Comparison of ENCODE assay signal across 28 cellular contexts in genomic region chr17:59178266-59178665, GRCh38. TPM values are rescaled to one million over a fixed set of nuclear protein-coding genes. Genes with fewer than 3 reads are reported as not detected.
A peak's percentile ranks its signal among the peaks of the same experiment; 100 is the strongest.
DNase-seq lines count a peak whose midpoint lies in the region; ATAC-seq, FAIRE-seq and TF ChIP-seq lines count a peak whose summit lies in the region.
"Had no signal": no experiment of that assay in that cellular context is flagged by ENCODE, and none has a peak within 500 bp of the region (broad histone marks: within the 10 kb centered on the region; RNA-seq: fewer than 3 reads in every experiment).

No MANE protein-coding gene starts in this region.

- peak overlapping the region; percentile 50 for H3K27ac Mint-ChIP-seq in neural progenitor cell

- H3K36me3 Mint-ChIP-seq in neural progenitor cell: peaks cover 36% of the 10 kb centered on the region
- H3K36me3 Mint-ChIP-seq: CD4-positive, alpha-beta memory T cell had no signal

- no peak for FAIRE-seq in GM19239 (lab: Jason Lieb, UNC)
- FAIRE-seq: A204.1, GM18507 had no signal

- H3K79me1 ChIP-seq in IMR-90 (ENCODE audit: low read depth in 1 of 2, low read length in 2 of 2): peaks cover 27 to 63% of the 10 kb centered on the region in 2 experiments

- H3K14ac ChIP-seq in IMR-90 (replicated peaks; ENCODE audit: low read depth, low read length): no peak overlapping the region

- H3K4me1 ChIP-seq in BLaER1 (peaks cover 23% of the 10 kb centered on the region), IMR-90 (ENCODE audit: control insufficient read depth, insufficient read depth, low read length) (no peaks in the 10 kb centered on the region), neural progenitor cell (no peaks in the 10 kb centered on the region)
- H3K4me1 ChIP-seq: SJCRH30 had no signal

- peak overlapping the region; percentile 13; the same call in 1 of the 2 replicates for H3K9ac ChIP-seq in BLaER1
- H3K9ac ChIP-seq in IMR-90 (ENCODE audit: low read depth, low read length): no peak overlapping the region
- H3K9ac ChIP-seq in neural progenitor cell: no peak overlapping the region

- intact Hi-C loops in IMR-90 (cut with micrococcal nuclease): no loop called here

- peaks cover 5% of the 10 kb centered on the region; the same call in 1 of the 2 replicates for H3K9me1 ChIP-seq in IMR-90 (ENCODE audit: insufficient read depth, low read length)

- no peaks in the 10 kb centered on the region for H3F3A ChIP-seq in neural progenitor cell (ENCODE audit: low read depth)

- dilution Hi-C loops in IMR-90 (cut with HindIII; ENCODE audit: low sequenced_read_pairs, unreplicated experiment): no loop called here

- WGBS in IMR-90 (ENCODE audit: extremely low coverage in 2 of 2, insufficient read length in 1 of 2), 2 experiments: 80% methylated on average over 1 of the region's 5 CpGs; no CpG with 5 or more reads in 1 of the 2 experiments

- no peak overlapping the region for H2BK5ac ChIP-seq in IMR-90 (ENCODE audit: low read depth, low read length, poor library complexity, severe bottlenecking)

- H3K27me3 ChIP-seq in BLaER1 (no peaks in the 10 kb centered on the region), IMR-90 (ENCODE audit: control insufficient read depth, insufficient read depth, low read length) (no peaks in the 10 kb centered on the region), kidney epithelial cell (ENCODE audit: control insufficient read depth, insufficient read depth, low read length) (no peaks in the 10 kb centered on the region), neural progenitor cell (no peaks in the 10 kb centered on the region)
- H3K27me3 ChIP-seq: SJCRH30 had no signal

- in situ Hi-C loops in IMR-90 (cut with MboI; ENCODE audit: low sequenced_read_pairs): no loop called here

- no peak overlapping the region for H2BK120ac ChIP-seq in IMR-90 (ENCODE audit: low read depth, low read length)

- no peak for TF ChIP-seq CTCF in IMR-90 (conservative IDR thresholded peaks at IDR 0.05; ENCODE audit: low read depth, low read length)
- peak; percentile 4 for TF ChIP-seq CTCF in kidney epithelial cell (IDR thresholded peaks at IDR 0.05; ENCODE audit: insufficient read depth, low read length, poor library complexity, severe bottlenecking)
- TF ChIP-seq CTCF in neural progenitor cell (IDR thresholded peaks at IDR 0.05): no peak

- POLR2A ChIA-PET in IMR-90 (lab: Charles Lee; ENCODE audit: unreplicated experiment): no interaction called here

- 0 out of 2 replicates have a peak overlapping the region, but pooled peaks have one; percentile 5 for H3K27ac ChIP-seq in BLaER1
- H3K27ac ChIP-seq in IMR-90 (ENCODE audit: insufficient read depth, low read length): no peak overlapping the region
- no peak overlapping the region for H3K27ac ChIP-seq in neural progenitor cell
- H3K27ac ChIP-seq: SJCRH30 had no signal

- peaks cover 8% of the 10 kb centered on the region; the same call in 1 of the 2 replicates for H4K20me1 ChIP-seq in BLaER1
- H4K20me1 ChIP-seq in IMR-90 (ENCODE audit: insufficient read depth, low read length): no peaks in the 10 kb centered on the region
- H4K20me1 ChIP-seq in neural progenitor cell (ENCODE audit: low read depth): no peaks in the 10 kb centered on the region

- H3K56ac ChIP-seq in IMR-90 (ENCODE audit: extremely low read depth, insufficient read depth, low read length): no peak overlapping the region

- TF ChIP-seq POLR2A in IMR-90 (IDR thresholded peaks at IDR 0.05; ENCODE audit: low read depth, low read length): no peak

- DNase-seq in IMR-90 (no peak), kidney epithelial cell (ENCODE audit: low read depth) (no peak), neural progenitor cell (ENCODE audit: low spot score) (no peak), GM19239 (ENCODE audit: insufficient read length, low spot score) (no peak)
- DNase-seq: C1 segment of cervical spinal cord; CD4-positive, alpha-beta memory T cell; COR-L47; DMS53; GOT3; Karpas-422; NCI-H1092; NCI-H1417 treated with DMSO at 0.1 percent for 48 hours; NCI-H187; NCI-H2081 treated with DMSO at 0.1 percent for 48 hours; NCI-H446; NCI-H524 treated with DMSO at 0.1 percent for 48 hours; NCI-H774; NK-92 treated with Interleukin-12 subunit alpha and Interleukin-12 subunit beta, amount 100 ng/mL, for 24 hours; PC-3; SJCRH30 had no signal

- peaks cover 85% of the 10 kb centered on the region for H3K36me3 ChIP-seq in BLaER1
- H3K36me3 ChIP-seq in IMR-90 (ENCODE audit: control insufficient read depth, insufficient read depth, low read length): peaks cover 4% of the 10 kb centered on the region
- H3K36me3 ChIP-seq in kidney epithelial cell (ENCODE audit: control insufficient read depth, insufficient read depth, low read length): no peaks in the 10 kb centered on the region
- H3K36me3 ChIP-seq in neural progenitor cell: no peaks in the 10 kb centered on the region

- no peak overlapping the region for H4K5ac ChIP-seq in IMR-90 (ENCODE audit: low read depth, low read length)

- ATAC-seq in IMR-90 (ENCODE audit: low read depth): no peak
- no peak for ATAC-seq in HG03135 (IDR thresholded peaks at IDR 0.05; ENCODE audit: unreplicated experiment)
- ATAC-seq in GM18520 (IDR thresholded peaks at IDR 0.05; ENCODE audit: unreplicated experiment): no peak
- ATAC-seq: HCT116, PC-3, Right ventricle myocardium inferior had no signal

- TF ChIP-seq RAD21 in IMR-90 (IDR thresholded peaks at IDR 0.05; ENCODE audit: low read length): no peak

- H3K23ac ChIP-seq in IMR-90 (ENCODE audit: low read depth, low read length): no peak overlapping the region

- no peaks in the 10 kb centered on the region for H3K4me1 Mint-ChIP-seq in neural progenitor cell

- 0 out of 4 replicates have a peak overlapping the region, but pooled peaks of 1 of the 2 experiments have one; percentile 39 for H4K8ac ChIP-seq in IMR-90 (ENCODE audit: low read depth in 2 of 2, low read length in 2 of 2)

- H3K9me3 ChIP-seq in BLaER1: no peaks in the 10 kb centered on the region
- H3K9me3 ChIP-seq in IMR-90 (ENCODE audit: control insufficient read depth, insufficient read depth, low read length): no peaks in the 10 kb centered on the region
- H3K9me3 ChIP-seq in neural progenitor cell (ENCODE audit: low read depth): no peaks in the 10 kb centered on the region
- H3K9me3 ChIP-seq: SJCRH30 had no signal

- H4K91ac ChIP-seq in IMR-90 (ENCODE audit: insufficient read depth, low read depth, low read length): no peak overlapping the region

- no peak overlapping the region for H3K4ac ChIP-seq in IMR-90 (ENCODE audit: low read depth, low read length)

- no peak overlapping the region for H2AK5ac ChIP-seq in IMR-90 (ENCODE audit: low read depth, low read length)

- peak overlapping the region; percentile 32 for H2AFZ ChIP-seq in IMR-90 (replicated peaks; ENCODE audit: low read length, poor library complexity)
- H2AFZ ChIP-seq in neural progenitor cell (replicated peaks): no peak overlapping the region

- H3K27me3 Mint-ChIP-seq in neural progenitor cell (ENCODE audit: insufficient read depth, low read depth): peaks cover 4% of the 10 kb centered on the region
- H3K27me3 Mint-ChIP-seq: CD4-positive, alpha-beta memory T cell had no signal

- H3K4me3 ChIP-seq in BLaER1: no peak overlapping the region
- no peak overlapping the region for H3K4me3 ChIP-seq in IMR-90 (ENCODE audit: insufficient read depth, low read depth, low read length)
- no peak overlapping the region for H3K4me3 ChIP-seq in kidney epithelial cell (ENCODE audit: low read depth, low read length)
- no peak overlapping the region for H3K4me3 ChIP-seq in neural progenitor cell
- H3K4me3 ChIP-seq: SJCRH30 had no signal

- no peak overlapping the region for H2BK20ac ChIP-seq in IMR-90 (ENCODE audit: low read depth, low read length)

- BruUV-seq in IMR-90 (replicated peaks; lab: Mats Ljungman, UMichigan): no TSS peak

- no peak overlapping the region for H2AK9ac ChIP-seq in IMR-90 (replicated peaks; ENCODE audit: low read depth, low read length, poor library complexity)

- no peaks in the 10 kb centered on the region for H3K9me3 Mint-ChIP-seq in neural progenitor cell

- H3K79me2 ChIP-seq in neural progenitor cell (ENCODE audit: low read depth): peaks cover 26% of the 10 kb centered on the region

- H3K4me3 Mint-ChIP-seq in neural progenitor cell: no peak overlapping the region
- H3K4me3 Mint-ChIP-seq: CD4-positive, alpha-beta memory T cell had no signal

- CTCF ChIA-PET in IMR-90 (lab: Yijun Ruan, JAX): no interaction called here

- H2BK15ac ChIP-seq in IMR-90 (ENCODE audit: low read depth, low read length): no peak overlapping the region

- H3K4me2 ChIP-seq in BLaER1 (peak overlapping the region; percentile 49), IMR-90 (ENCODE audit: low read depth, low read length) (no peak overlapping the region), neural progenitor cell (no peak overlapping the region)

- no peak overlapping the region for H3K18ac ChIP-seq in IMR-90 (ENCODE audit: low read depth, low read length)

RNA-seq across cellular contexts. Expression of gene PRR11, which starts 22.7 kb away (rescaled TPM):
- total RNA-seq in IMR-90 (2012; rRNA removed): 8.6 and 19.7 TPM in 2 replicates
- polyA plus RNA-seq in IMR-90 (2012; rRNA removed): 24.0 and 25.6 TPM in 2 replicates
- polyA plus RNA-seq in IMR-90 (2012; cell fraction: cytosol; rRNA removed): 5.9 and 16.1 TPM in 2 replicates
- 1.4 and 4.2 TPM in 2 replicates for polyA plus RNA-seq in IMR-90 (2012; cell fraction: nucleus; rRNA removed; ENCODE audit: low replicate concordance)
- total RNA-seq in kidney epithelial cell: 7.4 and 8.1 TPM in 2 replicates
- 44.3 and 51.9 TPM in 2 replicates for total RNA-seq in neural progenitor cell (ENCODE audit: low replicate concordance)

RNA-seq across cellular contexts. Expression of gene SKA2, which starts 23.3 kb away (rescaled TPM):
- 38.7 and 78.6 TPM in 2 replicates for total RNA-seq in IMR-90 (2012; rRNA removed)
- polyA plus RNA-seq in IMR-90 (2012; rRNA removed): 21.3 and 30.4 TPM in 2 replicates
- 5.0 and 6.5 TPM in 2 replicates for polyA plus RNA-seq in IMR-90 (2012; cell fraction: cytosol; rRNA removed)
- polyA plus RNA-seq in IMR-90 (2012; cell fraction: nucleus; rRNA removed; ENCODE audit: low replicate concordance): 0.46 and 4.2 TPM in 2 replicates
- total RNA-seq in kidney epithelial cell: 25.7 and 42.8 TPM in 2 replicates
- 166 and 352 TPM in 2 replicates for total RNA-seq in neural progenitor cell (ENCODE audit: low replicate concordance)

RNA-seq across cellular contexts. Expression of gene SMG8, which starts 31.6 kb away (rescaled TPM):
- total RNA-seq in IMR-90 (2012; rRNA removed) (17.5 and 21.7 TPM in 2 replicates), kidney epithelial cell (19.6 and 24.0 TPM in 2 replicates), neural progenitor cell (ENCODE audit: low replicate concordance) (20.8 and 24.0 TPM in 2 replicates)
- polyA plus RNA-seq in IMR-90 (2012; rRNA removed): 8.4 and 10.2 TPM in 2 replicates
- 4.5 and 6.1 TPM in 2 replicates for polyA plus RNA-seq in IMR-90 (2012; cell fraction: cytosol; rRNA removed)
- polyA plus RNA-seq in IMR-90 (2012; cell fraction: nucleus; rRNA removed; ENCODE audit: low replicate concordance): 2.0 and 4.9 TPM in 2 replicates

RNA-seq across cellular contexts. Expression of gene GDPD1, which starts 42.0 kb away (rescaled TPM):
- total RNA-seq in IMR-90 (2012; rRNA removed): 0.72 and 1.1 TPM in 2 replicates
- 0.37 and 0.84 TPM in 2 replicates for polyA plus RNA-seq in IMR-90 (2012; rRNA removed)
- 0.23 and 0.27 TPM in 2 replicates for polyA plus RNA-seq in IMR-90 (2012; cell fraction: cytosol; rRNA removed)
- polyA plus RNA-seq in IMR-90 (2012; cell fraction: nucleus; rRNA removed; ENCODE audit: low replicate concordance): 0.23 and 1.0 TPM in 2 replicates
- total RNA-seq in kidney epithelial cell: 1.7 and 2.7 TPM in 2 replicates
- total RNA-seq in neural progenitor cell (ENCODE audit: low replicate concordance): 13.6 and 17.8 TPM in 2 replicates
- total RNA-seq: HT-29 had no signal
